In genomic region chr20:33664085-33664761, GRCh38 we compare ENCODE assay signal across 8 cellular contexts. TPM values are rescaled to one million over a fixed set of nuclear protein-coding genes. Genes with fewer than 3 reads are reported as not detected.
DNase-seq lines count a peak whose midpoint lies in the region; ATAC-seq, FAIRE-seq and TF ChIP-seq lines count a peak whose summit lies in the region.

No MANE protein-coding gene starts in this region.

- ATAC-seq in Right ventricle myocardium inferior: no peak
- ATAC-seq in GM12878: no peak
- no peak for ATAC-seq in HG02938 (IDR thresholded peaks at IDR 0.05; ENCODE audit: unreplicated experiment)

- DNase-seq in left ventricle myocardium inferior (peak; percentile 5), Right ventricle myocardium inferior (ENCODE audit: missing footprints) (no peak), GM12878 (ENCODE audit: low read depth, low spot score) (no peak), mesothelial cell of epicardium (ENCODE audit: low spot score in 2 of 2, unreplicated experiment in 2 of 2) (no peak), RPMI8226 (no peak), activated gamma-delta T cell (lab: John Stamatoyannopoulos, UW) (no peak), NCI-H128 (lab: John Stamatoyannopoulos, UW; ENCODE audit: unreplicated experiment) (no peak)

- peaks cover 2% of the 10 kb centered on the region for H3K79me2 ChIP-seq in GM12878 (ENCODE audit: control insufficient read depth, insufficient read depth, low read length)

- POLR2A ChIA-PET in GM12878 (lab: Charles Lee): interaction anchor here (0.9 to 2.4 kb wide), 5 partner anchors 11 to 174 kb away, joined by 3 to 9 read pairs (median 3); partner anchors contain the start of genes CBFA2T2 and PXMP4

- no peak for TF ChIP-seq CTCF in left ventricle myocardium inferior (IDR thresholded peaks at IDR 0.05; ENCODE audit: borderline replicate concordance)
- TF ChIP-seq CTCF in GM12878 (IDR thresholded peaks at IDR 0.05 in 2 of 3, conservative IDR thresholded peaks at IDR 0.05 in 1 of 3; ENCODE audit: control insufficient read depth in 2 of 3, extremely low read depth in 1 of 3, insufficient read depth in 1 of 3, low read depth in 3 of 3, low read length in 3 of 3): no peak
- TF ChIP-seq CTCF in mesothelial cell of epicardium (IDR thresholded peaks at IDR 0.05; ENCODE audit: unreplicated experiment): no peak

- H3K4me2 ChIP-seq in GM12878 (ENCODE audit: control insufficient read depth, insufficient read depth): peak overlapping the region; percentile 99

- CTCF ChIA-PET in GM12878 (lab: Yijun Ruan, JAX): interaction anchor here (0.6 to 3.2 kb wide), 8 partner anchors 11 to 219 kb away, joined by 3 to 20 read pairs (median 3); no protein-coding TSS in a partner anchor

- peak overlapping the region; percentile 80 for H3K4me3 Mint-ChIP-seq in mesothelial cell of epicardium

- in situ Hi-C loops in GM12878 (cut with MboI): no loop called here

- no peak for TF ChIP-seq EP300 in GM12878 (IDR thresholded peaks at IDR 0.05; ENCODE audit: borderline replicate concordance in 1 of 2, control insufficient read depth in 1 of 2, low read depth in 2 of 2, low read length in 2 of 2)

- peaks cover 22% of the 10 kb centered on the region for H3K4me1 Mint-ChIP-seq in mesothelial cell of epicardium

- no peaks in the 10 kb centered on the region for H3K9me3 Mint-ChIP-seq in mesothelial cell of epicardium

- H3K27me3 ChIP-seq in left ventricle myocardium inferior (ENCODE audit: low read depth) (no peaks in the 10 kb centered on the region), GM12878 (replicated peaks in 1 of 2; ENCODE audit: control insufficient read depth in 2 of 2, insufficient read depth in 2 of 2, low read length in 1 of 2) (no peaks in the 10 kb centered on the region)

- peak overlapping the region; percentile 40 for H3K27ac Mint-ChIP-seq in mesothelial cell of epicardium

- WGBS in GM12878 (ENCODE audit: insufficient coverage, insufficient replicate concordance, low lambda C conversion rate, missing lambda C conversion rate): 47% methylated on average over 8 of the region's 9 CpGs

- BruUV-seq in GM12878 (replicated peaks; lab: Mats Ljungman, UMichigan): TSS peak; percentile 83

- intact Hi-C loops in left ventricle myocardium inferior (cut with micrococcal nuclease) (no loop called here), Right ventricle myocardium inferior (cut with DNase I) (no loop called here), GM12878 (cut with micrococcal nuclease; ENCODE audit: unreplicated experiment) (loop anchor here (1.0 to 10.0 kb wide), 2 partner anchors 25 to 461 kb away; no protein-coding TSS in a partner anchor)

- H3K27me3 Mint-ChIP-seq in mesothelial cell of epicardium (ENCODE audit: low read depth): no peaks in the 10 kb centered on the region

- TF ChIP-seq POLR2A in GM12878 (IDR thresholded peaks at IDR 0.05; ENCODE audit: low read depth, low read length): no peak

- H2AFZ ChIP-seq in GM12878 (ENCODE audit: control insufficient read depth, low read depth, low read length): peak overlapping the region; percentile 91

- TF ChIP-seq RAD21 in GM12878 (IDR thresholded peaks at IDR 0.05; ENCODE audit: insufficient read depth, low read depth, low read length): no peak

- H4K20me1 ChIP-seq in GM12878 (ENCODE audit: control insufficient read depth, insufficient read depth): peaks cover 4% of the 10 kb centered on the region; the same call in 1 of the 2 replicates

- no peaks in the 10 kb centered on the region for H3K9me3 ChIP-seq in left ventricle myocardium inferior (replicated peaks)
- no peaks in the 10 kb centered on the region for H3K9me3 ChIP-seq in GM12878 (replicated peaks; ENCODE audit: control insufficient read depth, insufficient read depth, low read length)

- H3K36me3 ChIP-seq in left ventricle myocardium inferior: peaks cover 22% of the 10 kb centered on the region
- no peaks in the 10 kb centered on the region for H3K36me3 ChIP-seq in GM12878 (ENCODE audit: control insufficient read depth in 2 of 2, insufficient read depth in 2 of 2, low read length in 1 of 2)

- RAD21 ChIA-PET in GM12878 (lab: Charles Lee; ENCODE audit: unreplicated experiment): interaction anchor here (1.0 to 2.2 kb wide), 6 partner anchors 12 to 206 kb away, joined by 3 to 10 read pairs (median 6); partner anchors contain the start of genes CBFA2T2 and ZNF341

- no peak for FAIRE-seq in GM12878 (lab: Jason Lieb, UNC)

- peak overlapping the region; percentile 84 for H3K4me3 ChIP-seq in left ventricle myocardium inferior
- H3K4me3 ChIP-seq in GM12878: peak overlapping the region; percentile 87

- H3K27ac ChIP-seq in left ventricle myocardium inferior (replicated peaks): peak overlapping the region; percentile 85
- H3K27ac ChIP-seq in GM12878 (ENCODE audit: control insufficient read depth, insufficient read depth): peak overlapping the region; percentile 88

- SMC1A ChIA-PET in GM12878 (lab: Charles Lee; ENCODE audit: uncharacterized antibody, unreplicated experiment): interaction anchor here (0.6 to 1.6 kb wide), 5 partner anchors 11 to 265 kb away, joined by 3 to 4 read pairs (median 4); no protein-coding TSS in a partner anchor

- peak overlapping the region; percentile 91 for H3K9ac ChIP-seq in GM12878 (ENCODE audit: control insufficient read depth, insufficient read depth, low read length)

- peaks cover 6% of the 10 kb centered on the region for H3K36me3 Mint-ChIP-seq in mesothelial cell of epicardium

- peaks cover 57% of the 10 kb centered on the region for H3K4me1 ChIP-seq in left ventricle myocardium inferior
- H3K4me1 ChIP-seq in GM12878 (ENCODE audit: control insufficient read depth, insufficient read depth, low read length): peaks cover 29% of the 10 kb centered on the region

RNA-seq across cellular contexts. Expression of gene C20orf144, which starts 2.1 kb away (rescaled TPM):
- total RNA-seq in left ventricle myocardium inferior: not detected
- not detected for total RNA-seq in Right ventricle myocardium inferior
- 0.38 and 0.54 TPM in 2 replicates for total RNA-seq in GM12878 (2013; cell fraction: nucleolus; rRNA removed)
- total RNA-seq in GM12878 (2014; rRNA removed): 0.27 TPM in 1 of 2 replicates, not detected in the other
- total RNA-seq in GM12878 (2014; rRNA removed; fragmentation: Illumina TruSeq; extraction: Trizol): 0.05 and 0.13 TPM in 2 replicates
- total RNA-seq in GM12878 (2021): 0.11 and 0.23 TPM in 2 replicates
- not detected for polyA plus RNA-seq in GM12878 (2011; ENCODE audit: low read depth)
- 0.07 and 0.12 TPM in 2 replicates for polyA plus RNA-seq in GM12878 (2011; rRNA removed)
- polyA plus RNA-seq in GM12878 (2011; cell fraction: cytosol; rRNA removed): 0.10 and 0.22 TPM in 2 replicates
- polyA plus RNA-seq in GM12878 (2011; cell fraction: nucleus; rRNA removed): 0.25 and 0.38 TPM in 2 replicates
- polyA plus RNA-seq in GM12878 (2012): 0.13 and 0.15 TPM in 2 replicates
- polyA plus RNA-seq in GM12878 (2014; fragmentation: Illumina TruSeq; extraction: Trizol): 0.17 and 0.24 TPM in 2 replicates
- polyA plus RNA-seq in GM12878 (2014; fragmentation: Nextera tagmentation; extraction: Ambion mirVana): under 1 TPM in 1 of 2 experiments, not detected in 1; 0.04 TPM
- 0.27 and 0.61 TPM in 2 replicates for polyA plus RNA-seq in GM12878 (2014; rRNA removed)
- polyA plus RNA-seq in GM12878 (2016; fragmentation: Nextera tagmentation; extraction: Ambion mirVana): under 1 TPM; 0.32 to 0.62 TPM
- 1.0 and 1.1 TPM in 2 replicates for polyA minus RNA-seq in GM12878 (2011; rRNA and poly(A)+ RNA removed)
- 0.53 TPM in 1 of 2 replicates, not detected in the other for polyA minus RNA-seq in GM12878 (2011; cell fraction: cytosol; rRNA and poly(A)+ RNA removed)
- 1.1 and 1.3 TPM in 2 replicates for polyA minus RNA-seq in GM12878 (2011; cell fraction: nucleus; rRNA and poly(A)+ RNA removed)
- total RNA-seq in mesothelial cell of epicardium: 0.09 to 0.20 TPM (median 0.11 TPM) in 3 replicates

RNA-seq across cellular contexts. Expression of gene ACTL10, which starts 2.5 kb away (rescaled TPM):
- total RNA-seq in left ventricle myocardium inferior: 0.22 TPM
- 0.19 TPM for total RNA-seq in Right ventricle myocardium inferior
- total RNA-seq in GM12878 (2013; cell fraction: nucleolus; rRNA removed): 2.4 TPM in 2 replicates
- total RNA-seq in GM12878 (2014; rRNA removed): 4.3 and 5.0 TPM in 2 replicates
- total RNA-seq in GM12878 (2014; rRNA removed; fragmentation: Illumina TruSeq; extraction: Trizol): 0.28 and 0.49 TPM in 2 replicates
- total RNA-seq in GM12878 (2021): 3.6 and 3.7 TPM in 2 replicates
- not detected for polyA plus RNA-seq in GM12878 (2011; ENCODE audit: low read depth)
- 0.04 and 0.12 TPM in 2 replicates for polyA plus RNA-seq in GM12878 (2011; rRNA removed)
- 0.19 and 0.22 TPM in 2 replicates for polyA plus RNA-seq in GM12878 (2011; cell fraction: cytosol; rRNA removed)
- polyA plus RNA-seq in GM12878 (2011; cell fraction: nucleus; rRNA removed): 0.61 and 1.0 TPM in 2 replicates
- polyA plus RNA-seq in GM12878 (2012): 0.90 and 1.2 TPM in 2 replicates
- polyA plus RNA-seq in GM12878 (2014; fragmentation: Illumina TruSeq; extraction: Trizol): 0.21 TPM in 1 of 2 replicates, not detected in the other
- polyA plus RNA-seq in GM12878 (2014; fragmentation: Nextera tagmentation; extraction: Ambion mirVana): under 1 TPM; 0.16 to 0.46 TPM
- 1.3 and 2.4 TPM in 2 replicates for polyA plus RNA-seq in GM12878 (2014; rRNA removed)
- 1 to 10 TPM; 3.6 to 4.7 TPM for polyA plus RNA-seq in GM12878 (2016; fragmentation: Nextera tagmentation; extraction: Ambion mirVana)
- 0.22 and 0.62 TPM in 2 replicates for polyA minus RNA-seq in GM12878 (2011; rRNA and poly(A)+ RNA removed)
- polyA minus RNA-seq in GM12878 (2011; cell fraction: cytosol; rRNA and poly(A)+ RNA removed): 0.53 and 0.83 TPM in 2 replicates
- polyA minus RNA-seq in GM12878 (2011; cell fraction: nucleus; rRNA and poly(A)+ RNA removed): 2.9 and 5.5 TPM in 2 replicates
- total RNA-seq in mesothelial cell of epicardium: 0.63 to 0.86 TPM (median 0.66 TPM) in 3 replicates

RNA-seq across cellular contexts. Expression of gene NECAB3, which starts 10.0 kb away (rescaled TPM):
- total RNA-seq in left ventricle myocardium inferior: 81.3 TPM
- 70.8 TPM for total RNA-seq in Right ventricle myocardium inferior
- total RNA-seq in GM12878 (2013; cell fraction: nucleolus; rRNA removed): 19.3 and 24.9 TPM in 2 replicates
- total RNA-seq in GM12878 (2014; rRNA removed): 14.3 and 15.6 TPM in 2 replicates
- 7.3 and 7.6 TPM in 2 replicates for total RNA-seq in GM12878 (2014; rRNA removed; fragmentation: Illumina TruSeq; extraction: Trizol)
- 13.6 and 14.2 TPM in 2 replicates for total RNA-seq in GM12878 (2021)
- 1.4 TPM for polyA plus RNA-seq in GM12878 (2011; ENCODE audit: low read depth)
- 2.1 and 3.6 TPM in 2 replicates for polyA plus RNA-seq in GM12878 (2011; rRNA removed)
- 5.9 and 8.1 TPM in 2 replicates for polyA plus RNA-seq in GM12878 (2011; cell fraction: cytosol; rRNA removed)
- polyA plus RNA-seq in GM12878 (2011; cell fraction: nucleus; rRNA removed): 30.0 and 35.4 TPM in 2 replicates
- 5.9 and 6.9 TPM in 2 replicates for polyA plus RNA-seq in GM12878 (2012)
- polyA plus RNA-seq in GM12878 (2014; fragmentation: Illumina TruSeq; extraction: Trizol): 3.4 and 4.6 TPM in 2 replicates
- polyA plus RNA-seq in GM12878 (2014; fragmentation: Nextera tagmentation; extraction: Ambion mirVana): 1 to 10 TPM in 1 of 2 experiments, under 1 TPM in 1; 0.21 to 1.3 TPM
- polyA plus RNA-seq in GM12878 (2014; rRNA removed): 14.5 and 17.0 TPM in 2 replicates
- polyA plus RNA-seq in GM12878 (2016; fragmentation: Nextera tagmentation; extraction: Ambion mirVana): 1 to 10 TPM; 7.0 to 8.5 TPM
- polyA minus RNA-seq in GM12878 (2011; rRNA and poly(A)+ RNA removed): 2.5 and 8.5 TPM in 2 replicates
- 3.2 and 5.5 TPM in 2 replicates for polyA minus RNA-seq in GM12878 (2011; cell fraction: cytosol; rRNA and poly(A)+ RNA removed)
- 8.0 and 9.9 TPM in 2 replicates for polyA minus RNA-seq in GM12878 (2011; cell fraction: nucleus; rRNA and poly(A)+ RNA removed)
- 58.4 to 60.1 TPM (median 58.6 TPM) in 3 replicates for total RNA-seq in mesothelial cell of epicardium

RNA-seq across cellular contexts. Expression of gene E2F1, which starts 22.0 kb away (rescaled TPM):
- total RNA-seq in left ventricle myocardium inferior (1.2 TPM), Right ventricle myocardium inferior (2.3 TPM), GM12878 (2014; rRNA removed) (31.6 and 36.7 TPM in 2 replicates), GM12878 (2014; rRNA removed; fragmentation: Illumina TruSeq; extraction: Trizol) (22.8 and 26.1 TPM in 2 replicates), GM12878 (2021) (41.5 and 43.2 TPM in 2 replicates), mesothelial cell of epicardium (16.7 to 18.1 TPM (median 16.9 TPM) in 3 replicates)
- total RNA-seq in GM12878 (2013; cell fraction: nucleolus; rRNA removed): 8.1 and 11.3 TPM in 2 replicates
- 7.8 TPM for polyA plus RNA-seq in GM12878 (2011; ENCODE audit: low read depth)
- polyA plus RNA-seq in GM12878 (2011; rRNA removed) (10.0 and 17.8 TPM in 2 replicates), GM12878 (2014; fragmentation: Illumina TruSeq; extraction: Trizol) (13.0 and 21.6 TPM in 2 replicates), GM12878 (2014; fragmentation: Nextera tagmentation; extraction: Ambion mirVana) (1 to 10 TPM in 1 of 2 experiments, under 1 TPM in 1; 0.29 to 2.1 TPM), GM12878 (2014; rRNA removed) (50.2 and 55.4 TPM in 2 replicates), GM12878 (2016; fragmentation: Nextera tagmentation; extraction: Ambion mirVana) (10 to 100 TPM in 1 of 2 experiments, 1 to 10 TPM in 1; 3.2 to 16.7 TPM)
- polyA plus RNA-seq in GM12878 (2011; cell fraction: cytosol; rRNA removed): 21.2 and 29.9 TPM in 2 replicates
- polyA plus RNA-seq in GM12878 (2011; cell fraction: nucleus; rRNA removed): 53.2 and 72.7 TPM in 2 replicates
- polyA plus RNA-seq in GM12878 (2012): 17.4 and 23.4 TPM in 2 replicates
- 11.0 and 14.8 TPM in 2 replicates for polyA minus RNA-seq in GM12878 (2011; rRNA and poly(A)+ RNA removed)
- polyA minus RNA-seq in GM12878 (2011; cell fraction: cytosol; rRNA and poly(A)+ RNA removed): 7.5 and 8.4 TPM in 2 replicates
- polyA minus RNA-seq in GM12878 (2011; cell fraction: nucleus; rRNA and poly(A)+ RNA removed): 5.9 and 9.2 TPM in 2 replicates

RNA-seq across cellular contexts. Expression of gene PXMP4, which starts 55.9 kb away (rescaled TPM):
- 13.5 TPM for total RNA-seq in left ventricle myocardium inferior
- total RNA-seq in Right ventricle myocardium inferior: 11.4 TPM
- 5.6 and 7.9 TPM in 2 replicates for total RNA-seq in GM12878 (2013; cell fraction: nucleolus; rRNA removed)
- 7.5 and 9.7 TPM in 2 replicates for total RNA-seq in GM12878 (2014; rRNA removed)
- total RNA-seq in GM12878 (2014; rRNA removed; fragmentation: Illumina TruSeq; extraction: Trizol): 2.1 and 3.6 TPM in 2 replicates
- total RNA-seq in GM12878 (2021): 7.6 and 8.9 TPM in 2 replicates
- polyA plus RNA-seq in GM12878 (2011; ENCODE audit: low read depth): 3.6 TPM
- polyA plus RNA-seq in GM12878 (2011; rRNA removed): 2.7 and 4.9 TPM in 2 replicates
- 7.3 and 7.6 TPM in 2 replicates for polyA plus RNA-seq in GM12878 (2011; cell fraction: cytosol; rRNA removed)
- polyA plus RNA-seq in GM12878 (2011; cell fraction: nucleus; rRNA removed): 5.1 and 5.8 TPM in 2 replicates
- polyA plus RNA-seq in GM12878 (2012): 6.0 and 6.6 TPM in 2 replicates
- 1.3 and 5.4 TPM in 2 replicates for polyA plus RNA-seq in GM12878 (2014; fragmentation: Illumina TruSeq; extraction: Trizol)
- polyA plus RNA-seq in GM12878 (2014; fragmentation: Nextera tagmentation; extraction: Ambion mirVana): 10 to 100 TPM; 12.2 to 19.2 TPM
- polyA plus RNA-seq in GM12878 (2014; rRNA removed): 4.8 and 5.7 TPM in 2 replicates
- polyA plus RNA-seq in GM12878 (2016; fragmentation: Nextera tagmentation; extraction: Ambion mirVana): 10 to 100 TPM; 14.2 to 15.7 TPM
- 2.8 and 5.6 TPM in 2 replicates for polyA minus RNA-seq in GM12878 (2011; rRNA and poly(A)+ RNA removed)
- 4.7 and 6.7 TPM in 2 replicates for polyA minus RNA-seq in GM12878 (2011; cell fraction: cytosol; rRNA and poly(A)+ RNA removed)
- polyA minus RNA-seq in GM12878 (2011; cell fraction: nucleus; rRNA and poly(A)+ RNA removed): 1.8 and 1.9 TPM in 2 replicates
- 7.0 to 7.5 TPM (median 7.4 TPM) in 3 replicates for total RNA-seq in mesothelial cell of epicardium
